ENCODE assay signal across 8 cellular contexts in the genomic region with DNA sequence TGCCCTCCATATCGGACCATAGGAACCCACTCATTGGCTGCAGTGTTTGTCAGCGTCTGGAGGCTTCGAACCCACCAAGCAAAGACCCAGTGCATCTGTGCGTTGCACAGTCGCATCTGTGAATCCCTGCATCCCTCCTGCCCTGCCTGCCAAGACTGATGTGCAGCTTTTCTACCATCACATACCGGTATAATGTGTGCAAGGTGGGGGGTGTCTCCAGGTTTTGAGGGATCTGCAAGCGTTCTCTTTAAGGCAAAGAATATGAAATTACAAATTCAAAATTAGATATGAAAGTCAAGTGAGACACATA. TPM values are rescaled to one million over a fixed set of nuclear protein-coding genes. Genes with fewer than 3 reads are reported as not detected.
DNase-seq lines count a peak whose midpoint lies in the region; ATAC-seq and TF ChIP-seq lines count a peak whose summit lies in the region.

No MANE protein-coding gene starts in this region.

- WGBS in psoas muscle, 3 donors: 8 to 20% (median 15%) methylated on average over 7 of the region's 7 CpGs

- TF ChIP-seq CTCF in GM12864 (IDR thresholded peaks at IDR 0.05; ENCODE audit: low read depth, low read length, missing control alignments): no peak
- no peak for TF ChIP-seq CTCF in fibroblast of pulmonary artery (IDR thresholded peaks at IDR 0.05; ENCODE audit: low read length, missing control alignments)
- no peak for TF ChIP-seq CTCF in psoas muscle (IDR thresholded peaks at IDR 0.05)

- no peak for ATAC-seq in T-cell (replicated peaks in 1 of 4)
- no peak for ATAC-seq in psoas muscle
- no peak for ATAC-seq in left lobe of liver
- no peak for ATAC-seq in GM18502 (IDR thresholded peaks at IDR 0.05; ENCODE audit: poor library complexity, unreplicated experiment)

- H3K27ac ChIP-seq in psoas muscle: peak overlapping the region; percentile 84

- peaks cover 13% of the 10 kb centered on the region for H3K4me1 ChIP-seq in psoas muscle

- no peaks in the 10 kb centered on the region for H3K27me3 Mint-ChIP-seq in T-cell

- peaks cover 21 to 31% (median 28%) of the 10 kb centered on the region in 3 donors for H3K4me1 Mint-ChIP-seq in T-cell

- H3K4me3 ChIP-seq in GM12864 (ENCODE audit: low read depth, low read length) (peak overlapping the region; percentile 35), fibroblast of pulmonary artery (replicated peaks; ENCODE audit: low read depth, low read length) (peak overlapping the region; percentile 71), psoas muscle (peak overlapping the region; percentile 84)

- no peaks in the 10 kb centered on the region for H3K36me3 Mint-ChIP-seq in T-cell

- no peaks in the 10 kb centered on the region for H3K36me3 ChIP-seq in psoas muscle (ENCODE audit: insufficient read depth in 1 of 2, low read depth in 1 of 2)

- POLR2A ChIA-PET in T-cell (lab: Charles Lee): no interaction called here

- H3K27ac Mint-ChIP-seq in T-cell: peak overlapping the region; percentile 85 to 88

- H3K9me3 Mint-ChIP-seq in T-cell: no peaks in the 10 kb centered on the region

- peak overlapping the region; percentile 90 to 95 (median 95) for H3K4me3 Mint-ChIP-seq in T-cell

- DNase-seq in GM12864 (ENCODE audit: low read depth) (no peak), T-cell (no peak), fibroblast of pulmonary artery (ENCODE audit: low read depth) (no peak), psoas muscle (no peak), left lobe of liver (ENCODE audit: low spot score) (no peak), SK-N-DZ (ENCODE audit: low spot score) (no peak)
- DNase-seq in stimulated activated naive CD4-positive, alpha-beta T cell (lab: John Stamatoyannopoulos, UW): no peak

- CTCF ChIA-PET in T-cell (lab: Charles Lee): interaction anchor here (0.7 to 1.7 kb wide), 2 partner anchors 25 to 143 kb away, joined by 3 to 8 read pairs; partner anchors contain the start of gene ARMC8 (in 1 of the 2)

- intact Hi-C loops in psoas muscle (cut with DNase I): loop anchor here in 1 of 2 donors (2.0 to 5.0 kb wide), 3 partner anchors 19 to 67 kb away; partner anchors contain the start of gene MRAS

- H3K9me3 ChIP-seq in psoas muscle: no peaks in the 10 kb centered on the region

- H3K27me3 ChIP-seq in psoas muscle (ENCODE audit: insufficient read depth in 3 of 3, low read length in 2 of 3): no peaks in the 10 kb centered on the region

RNA-seq across cellular contexts. Expression of gene NME9, which starts 0.3 kb away (rescaled TPM):
- total RNA-seq in T-cell (1 to 10 TPM in 1 of 5 donors, under 1 TPM in 4; 0.51 to 1.3 (median 0.88) TPM), psoas muscle (1 to 10 TPM; 1.4 to 3.1 (median 1.7) TPM), left lobe of liver (not detected)
- polyA plus RNA-seq in psoas muscle: under 1 TPM; 0.04 to 0.80 (median 0.68) TPM
- 0.96 TPM in 1 of 2 replicates, not detected in the other for polyA plus RNA-seq in SK-N-DZ (2014; cell fraction: cytosol; rRNA removed)
- polyA plus RNA-seq in SK-N-DZ (2014; cell fraction: nucleus; rRNA removed): 1.5 and 1.7 TPM in 2 replicates

RNA-seq across cellular contexts. Expression of gene MRAS, which starts 18.4 kb away (rescaled TPM):
- total RNA-seq in T-cell (under 1 TPM in 4 of 5 donors, not detected in 1; 0.28 to 0.49 (median 0.42) TPM), psoas muscle (100 to 1,000 TPM; 107 to 166 (median 123) TPM), left lobe of liver (6.1 TPM)
- polyA plus RNA-seq in psoas muscle: 10 to 100 TPM; 43.8 to 88.9 (median 62.7) TPM
- polyA plus RNA-seq in SK-N-DZ (2014; cell fraction: cytosol; rRNA removed): 26.9 and 28.8 TPM in 2 replicates
- 13.2 and 16.4 TPM in 2 replicates for polyA plus RNA-seq in SK-N-DZ (2014; cell fraction: nucleus; rRNA removed)

Comparison
In these comparisons a context has a peak if more than half of its experiments do, and no peak if none do; other contexts are left out.
1. RNA of gene MRAS, which starts 18.4 kb away (total RNA-seq): 107 to 166 TPM in psoas muscle; 6.1 TPM in left lobe of liver (single experiment) and 0.28 to 0.49 TPM in T-cell; every median in the first group is over 10 times any median in the second.
2. Peak in every context shown above with its lines, with median percentiles within 50 percentile points of each other: H3K4me3 ChIP-seq.